Comparison of ENCODE assay signal across 8 cellular contexts in genomic region chr13:113489549-113490495, GRCh38.
DNase-seq lines count a peak whose midpoint lies in the region; ATAC-seq and TF ChIP-seq lines count a peak whose summit lies in the region.

No MANE protein-coding gene starts in this region.

- H3K4me1 ChIP-seq in OCI-LY1 (ENCODE audit: insufficient read depth, low read length, severe bottlenecking), result peaks cover 65% of the 10 kb centered on the region

- peak overlapping the region; percentile 96 for H3K4me2 ChIP-seq in OCI-LY1 (ENCODE audit: low read length)

- peak overlapping the region; percentile 85 for H3K9ac ChIP-seq in OCI-LY1 (ENCODE audit: low read length)

- H2AFZ ChIP-seq in OCI-LY1 (ENCODE audit: low read length), result no peak overlapping the region

- no peaks in the 10 kb centered on the region for H3F3A ChIP-seq in OCI-LY1 (ENCODE audit: insufficient read depth, low read length)

- ATAC-seq in GM18909 (IDR thresholded peaks at IDR 0.05; ENCODE audit: poor library complexity, unreplicated experiment) (peak; percentile 24), HG03135 (IDR thresholded peaks at IDR 0.05; ENCODE audit: unreplicated experiment) (peak; percentile 22), GM18870 (IDR thresholded peaks at IDR 0.05; ENCODE audit: unreplicated experiment) (no peak)

- no peaks in the 10 kb centered on the region for H3K9me3 ChIP-seq in OCI-LY1 (ENCODE audit: low read length)

- CTCF ChIA-PET in AG04449 (lab: Yijun Ruan, JAX), result interaction anchor here (0.8 to 1.6 kb wide), 6 partner anchors 10 to 39 kb away, joined by 3 to 4 read pairs (median 3); no protein-coding TSS in a partner anchor

- POLR2A ChIA-PET in AG04449 (lab: Yijun Ruan, JAX), result interaction anchor here (0.6 to 1.0 kb wide), 2 partner anchors 12 to 165 kb away, joined by 3 read pairs; no protein-coding TSS in a partner anchor

- H3K79me2 ChIP-seq in OCI-LY1 (ENCODE audit: insufficient read depth, low read length), result peaks cover 51% of the 10 kb centered on the region

- DNase-seq in AG04449 (ENCODE audit: low read depth, low spot score), result no peak
- peak; percentile 72 for DNase-seq in activated effector memory CD4-positive, alpha-beta T cell treated with anti-CD3 and anti-CD28 coated beads, Interleukin-2, amount 50 U/mL, for 16 hours
- DNase-seq in head of caudate nucleus, result peak in 41 of 42 donors; percentile 34 to 86 (median 61)
- peak in 8 of 10 donors; percentile 35 to 91 (median 48) for DNase-seq in posterior cingulate gyrus

- intact Hi-C loops in head of caudate nucleus (cut with DNase I) (no loop called here), posterior cingulate gyrus (cut with DNase I) (loop anchor here (10.0 kb wide), 1 partner anchor 285 kb away; the partner anchor contains the start of genes CUL4A and PCID2)

- H3K36me3 ChIP-seq in OCI-LY1 (ENCODE audit: insufficient read depth, low read length), result peaks cover 7% of the 10 kb centered on the region; the same call in 1 of the 2 replicates

- TF ChIP-seq CTCF in AG04449 (IDR thresholded peaks at IDR 0.05; ENCODE audit: insufficient read depth, low read length, missing control alignments), result no peak
- no peak; the same call in none of the 2 replicates for TF ChIP-seq CTCF in OCI-LY1 (IDR thresholded peaks at IDR 0.05; ENCODE audit: low read length)

- H3K4me3 ChIP-seq in AG04449 (ENCODE audit: low read depth, low read length) (peak overlapping the region; percentile 73), OCI-LY1 (ENCODE audit: low read depth, low read length, poor library complexity, severe bottlenecking) (peak overlapping the region; percentile 89)

- H3K27me3 ChIP-seq in OCI-LY1 (ENCODE audit: insufficient read depth, low read length), result no peaks in the 10 kb centered on the region

- no peaks in the 10 kb centered on the region for H3K9me2 ChIP-seq in OCI-LY1 (ENCODE audit: low read depth, low read length)

- no peaks in the 10 kb centered on the region for H4K20me1 ChIP-seq in OCI-LY1 (ENCODE audit: insufficient read depth, low read length)

- no peak overlapping the region for H3K27ac ChIP-seq in OCI-LY1 (ENCODE audit: low read depth, low read length, poor library complexity, severe bottlenecking)
